ENCODE assay signal across 8 cellular contexts in the genomic region with DNA sequence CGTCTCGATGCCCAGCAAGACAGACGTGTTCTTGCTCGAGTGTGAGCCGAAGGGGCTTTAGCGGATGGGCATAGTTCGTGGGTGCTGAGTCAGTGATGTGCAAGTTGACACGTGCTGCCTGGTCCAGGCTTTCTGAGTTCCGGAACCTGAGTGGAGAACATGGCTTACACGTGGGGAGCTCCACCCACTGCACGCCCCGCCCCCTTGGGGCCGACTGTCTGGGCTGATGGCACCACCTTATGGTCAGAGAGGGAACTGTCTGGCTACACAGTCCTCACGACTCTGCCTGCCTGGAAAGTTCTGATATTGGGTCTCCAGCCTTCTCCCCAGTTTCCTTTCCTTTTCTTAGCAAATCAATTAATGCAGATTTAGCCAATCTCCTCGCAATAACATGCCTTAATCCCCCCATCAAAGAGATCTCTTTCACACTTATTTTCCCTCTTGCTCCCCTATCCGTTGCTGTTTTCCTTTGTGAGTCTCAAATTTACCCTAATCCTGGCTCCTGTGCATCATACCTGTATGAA. TPM values are rescaled to one million over a fixed set of nuclear protein-coding genes. Genes with fewer than 3 reads are reported as not detected.
A peak's percentile ranks its signal among the peaks of the same experiment; 100 is the strongest.
DNase-seq lines count a peak whose midpoint lies in the region; ATAC-seq and TF ChIP-seq lines count a peak whose summit lies in the region.

No MANE protein-coding gene starts in this region.

- no peaks in the 10 kb centered on the region for H3K9me3 Mint-ChIP-seq in central memory CD8-positive, alpha-beta T cell

- no peaks in the 10 kb centered on the region for H3K36me3 Mint-ChIP-seq in central memory CD8-positive, alpha-beta T cell (ENCODE audit: insufficient read depth)

- peaks cover 10% of the 10 kb centered on the region for H3K4me1 Mint-ChIP-seq in central memory CD8-positive, alpha-beta T cell

- no peaks in the 10 kb centered on the region for H3K9me3 ChIP-seq in left lung

- H3K4me1 ChIP-seq in left lung: peaks cover 17 to 31% of the 10 kb centered on the region in 2 donors

- peak; percentile 46 for ATAC-seq in GM18861 (IDR thresholded peaks at IDR 0.05; ENCODE audit: unreplicated experiment)
- peak; percentile 41 for ATAC-seq in HG03095 (IDR thresholded peaks at IDR 0.05; ENCODE audit: unreplicated experiment)
- ATAC-seq in central memory CD8-positive, alpha-beta T cell (replicated peaks; ENCODE audit: extremely low read depth, poor library complexity, severe bottlenecking): no peak
- ATAC-seq in left lung: peak; percentile 88

- H3K36me3 ChIP-seq in left lung: no peaks in the 10 kb centered on the region

- H3K27me3 ChIP-seq in left lung: peaks cover 30 to 68% of the 10 kb centered on the region in 2 donors

- H3K27ac Mint-ChIP-seq in central memory CD8-positive, alpha-beta T cell (ENCODE audit: low read depth): no peak overlapping the region

- H3K4me3 Mint-ChIP-seq in central memory CD8-positive, alpha-beta T cell: no peak overlapping the region

- TF ChIP-seq CTCF in left lung (IDR thresholded peaks at IDR 0.05): peak; percentile 82 to 91

- intact Hi-C loops in left lung (cut with DNase I): loop anchor here in 1 of 2 donors (2.0 kb wide), 1 partner anchor 37 kb away; no protein-coding TSS in a partner anchor

- H3K27me3 Mint-ChIP-seq in central memory CD8-positive, alpha-beta T cell: peaks cover 79% of the 10 kb centered on the region

- H3K4me3 ChIP-seq in left lung: no peak overlapping the region

- DNase-seq in AG08395 (ENCODE audit: low spot score) (peak; percentile 88), NCI-H2171 treated with DMSO at 0.1 percent for 48 hours (lab: John Stamatoyannopoulos, UW) (peak; percentile 57), left lung (peak; percentile 75 to 89)
- DNase-seq in activated CD4-positive, CD25-positive, alpha-beta regulatory T cell (lab: John Stamatoyannopoulos, UW): peak; percentile 25 to 47 (median 32)
- peak; percentile 26 to 28 for DNase-seq in central memory CD8-positive, alpha-beta T cell (ENCODE audit: low spot score in 2 of 2)
- peak; percentile 85 to 92 for DNase-seq in stimulated activated CD4-positive, alpha-beta T cell treated with anti-CD3 and anti-CD28 coated beads, Interleukin-4, amount 100 ng/mL, for 48 hours (ENCODE audit: low read depth in 2 of 2)

- no peak overlapping the region for H3K27ac ChIP-seq in left lung

RNA-seq across cellular contexts. Expression of a gene that starts 3.8 kb away (rescaled TPM):
- 1 to 10 TPM; 2.9 to 5.5 TPM for total RNA-seq in left lung

Comparison
In these comparisons a context has a peak if more than half of its experiments do, and no peak if none do; other contexts are left out.
1. DNase-seq: peak in every context shown above with its lines; median percentile 88 in stimulated activated CD4-positive, alpha-beta T cell treated with anti-CD3 and anti-CD28 coated beads, Interleukin-4, amount 100 ng/mL, for 48 hours; 88 in AG08395; 82 in left lung; 57 in NCI-H2171 treated with DMSO at 0.1 percent for 48 hours; 32 in activated CD4-positive, CD25-positive, alpha-beta regulatory T cell; 27 in central memory CD8-positive, alpha-beta T cell.